In genomic region chr1:27600500-27601175, GRCh38 we compare ENCODE assay signal across 9 cellular contexts. TPM values are rescaled to one million over a fixed set of nuclear protein-coding genes. Genes with fewer than 3 reads are reported as not detected.
DNase-seq lines count a peak whose midpoint lies in the region; ATAC-seq and TF ChIP-seq lines count a peak whose summit lies in the region.
"Had no signal": no experiment of that assay in that cellular context is flagged by ENCODE, and none has a peak within 500 bp of the region (broad histone marks: within the 10 kb centered on the region; RNA-seq: fewer than 3 reads in every experiment).

No MANE protein-coding gene starts in this region.

- H3K4me3 ChIP-seq in right atrium auricular region (no peak overlapping the region), lower lobe of right lung (peak overlapping the region; percentile 89), uterus (peak overlapping the region in 1 of 2 donors; percentile 63)
- H3K4me3 ChIP-seq: mucosa of descending colon had no signal

- intact Hi-C loops in Right ventricle myocardium inferior (cut with DNase I): no loop called here
- intact Hi-C loops in activated B cell treated with CpG ODN at 0.5 μM for 24 hours (cut with micrococcal nuclease): no loop called here
- intact Hi-C loops in lower lobe of right lung (cut with DNase I): no loop called here
- intact Hi-C loops in uterus (cut with DNase I; ENCODE audit: low total_unique reads): loop anchor here (5.0 to 10.0 kb wide), 3 partner anchors 33 to 76 kb away; no protein-coding TSS in a partner anchor

- H3K4me3 Mint-ChIP-seq in activated B cell treated with CpG ODN at 0.5 μM for 24 hours: no peak overlapping the region

- H3K36me3 ChIP-seq in right atrium auricular region (no peaks in the 10 kb centered on the region), lower lobe of right lung (no peaks in the 10 kb centered on the region), uterus (no peaks in the 10 kb centered on the region)

- H3K9me3 Mint-ChIP-seq in activated B cell treated with CpG ODN at 0.5 μM for 24 hours: no peaks in the 10 kb centered on the region

- peaks cover 42% of the 10 kb centered on the region for H3K4me1 Mint-ChIP-seq in activated B cell treated with CpG ODN at 0.5 μM for 24 hours

- POLR2A ChIA-PET in activated B cell treated with CpG ODN at 0.5 μM for 24 hours (lab: Charles Lee): interaction anchor here (0.7 to 2.5 kb wide), 6 partner anchors 29 to 182 kb away, joined by 3 to 9 read pairs (median 4); no protein-coding TSS in a partner anchor

- TF ChIP-seq CTCF in right atrium auricular region (IDR thresholded peaks at IDR 0.05) (no peak), activated B cell treated with CpG ODN at 0.5 μM for 24 hours (IDR thresholded peaks at IDR 0.05) (no peak), lower lobe of right lung (IDR thresholded peaks at IDR 0.05) (no peak), uterus (IDR thresholded peaks at IDR 0.05) (no peak)

- H3K4me1 ChIP-seq in right atrium auricular region (peaks cover 0 to 79% of the 10 kb centered on the region in 2 donors), lower lobe of right lung (peaks cover 67% of the 10 kb centered on the region), uterus (peaks cover 0 to 46% of the 10 kb centered on the region in 2 donors)

- H3K27ac ChIP-seq in right atrium auricular region: peak overlapping the region; percentile 97 to 98
- H3K27ac ChIP-seq in lower lobe of right lung: no peak overlapping the region
- peak overlapping the region; percentile 92 to 99 for H3K27ac ChIP-seq in uterus

- H3K36me3 Mint-ChIP-seq in activated B cell treated with CpG ODN at 0.5 μM for 24 hours (ENCODE audit: low read depth): peaks cover 2% of the 10 kb centered on the region

- TF ChIP-seq POLR2A in uterus (IDR thresholded peaks at IDR 0.05): no peak

- H3K27me3 ChIP-seq in right atrium auricular region (no peaks in the 10 kb centered on the region), lower lobe of right lung (ENCODE audit: low read depth) (no peaks in the 10 kb centered on the region), uterus (no peaks in the 10 kb centered on the region)

- H3K27me3 Mint-ChIP-seq in activated B cell treated with CpG ODN at 0.5 μM for 24 hours: no peaks in the 10 kb centered on the region

- CTCF ChIA-PET in activated B cell treated with CpG ODN at 0.5 μM for 24 hours (lab: Charles Lee): interaction anchor here (0.6 to 6.5 kb wide), 9 partner anchors 10 to 304 kb away, joined by 3 to 60 read pairs (median 4); partner anchors contain the start of gene IFI6

- no peaks in the 10 kb centered on the region for H3K9me3 ChIP-seq in right atrium auricular region
- no peaks in the 10 kb centered on the region for H3K9me3 ChIP-seq in lower lobe of right lung
- no peaks in the 10 kb centered on the region for H3K9me3 ChIP-seq in uterus
- H3K9me3 ChIP-seq: mucosa of descending colon had no signal

- ATAC-seq in Right ventricle myocardium inferior (no peak), activated B cell treated with CpG ODN at 0.5 μM for 24 hours (ENCODE audit: low read depth) (no peak), lower lobe of right lung (no peak), HG02970 (IDR thresholded peaks at IDR 0.05; ENCODE audit: low FRiP score, unreplicated experiment) (no peak), GM19328 (IDR thresholded peaks at IDR 0.05; ENCODE audit: unreplicated experiment) (no peak)
- ATAC-seq: mucosa of descending colon had no signal

- DNase-seq in right atrium auricular region (ENCODE audit: low spot score) (no peak), Right ventricle myocardium inferior (ENCODE audit: missing footprints) (no peak), activated B cell treated with CpG ODN at 0.5 μM for 24 hours (no peak), lower lobe of right lung (no peak), uterus (peak in 1 of 2 donors; percentile 44), LoVo (ENCODE audit: low spot score) (no peak)

- H3K27ac Mint-ChIP-seq in activated B cell treated with CpG ODN at 0.5 μM for 24 hours: peak overlapping the region; percentile 33

RNA-seq across cellular contexts. Expression of gene AHDC1, which starts 3.3 kb away (rescaled TPM):
- total RNA-seq in right atrium auricular region (10 to 100 TPM; 23.5 to 35.0 TPM), Right ventricle myocardium inferior (51.2 TPM), activated B cell treated with CpG ODN at 0.5 μM for 24 hours (22.4 and 23.3 TPM in 2 replicates), lower lobe of right lung (23.7 TPM), uterus (100 to 1,000 TPM in 1 of 4 donors, 10 to 100 TPM in 3; 11.2 to 179 (median 50.7) TPM)

RNA-seq across cellular contexts. Expression of gene FGR, which starts 34.3 kb away (rescaled TPM):
- total RNA-seq in right atrium auricular region (10 to 100 TPM in 1 of 2 donors, 1 to 10 TPM in 1; 5.7 to 19.8 TPM), Right ventricle myocardium inferior (5.1 TPM), activated B cell treated with CpG ODN at 0.5 μM for 24 hours (28.6 and 28.8 TPM in 2 replicates), lower lobe of right lung (193 TPM), uterus (10 to 100 TPM in 3 of 4 donors, 1 to 10 TPM in 1; 3.0 to 35.9 (median 18.8) TPM)
